ENCODE assay signal across 18 cellular contexts in genomic region chr4:16775411-16776154, GRCh38.
DNase-seq lines count a peak whose midpoint lies in the region; ATAC-seq and TF ChIP-seq lines count a peak whose summit lies in the region.
"Had no signal": no experiment of that assay in that cellular context is flagged by ENCODE, and none has a peak within 500 bp of the region (broad histone marks: within the 10 kb centered on the region; RNA-seq: fewer than 3 reads in every experiment).

No MANE protein-coding gene starts in this region.

- H3K9ac ChIP-seq in HUES64 (ENCODE audit: low read depth, low read length) (no peak overlapping the region), trophoblast cell (ENCODE audit: low read length) (no peak overlapping the region)

- ATAC-seq in HG03460 (IDR thresholded peaks at IDR 0.05; ENCODE audit: unreplicated experiment) (no peak), left ventricle myocardium superior (no peak)

- H3K18ac ChIP-seq in trophoblast cell (ENCODE audit: low read length), result no peak overlapping the region

- no peak overlapping the region for H2AK5ac ChIP-seq in trophoblast cell (ENCODE audit: low read length)

- H3K79me1 ChIP-seq in trophoblast cell (ENCODE audit: low read length), result no peaks in the 10 kb centered on the region

- H4K91ac ChIP-seq in trophoblast cell (ENCODE audit: low read depth, low read length), result no peak overlapping the region

- no peak overlapping the region for H4K8ac ChIP-seq in trophoblast cell (ENCODE audit: low read depth, low read length)

- H3K27ac ChIP-seq in HUES64 (ENCODE audit: low read depth, low read length) (peak overlapping the region; percentile 65), dorsolateral prefrontal cortex (peak overlapping the region in 40 of 59 donors; percentile 0 to 72 (median 32)), trophoblast cell (ENCODE audit: low read depth, low read length) (no peak overlapping the region)

- H3K4me2 ChIP-seq in trophoblast cell (ENCODE audit: low read length), result no peak overlapping the region

- H3K36me3 ChIP-seq in HUES64 (ENCODE audit: insufficient read depth, low read length) (peaks cover 9% of the 10 kb centered on the region; the same call in 1 of the 2 replicates), trophoblast cell (ENCODE audit: control insufficient read depth in 1 of 2, insufficient read depth in 2 of 2, low read length in 2 of 2) (no peaks in the 10 kb centered on the region)

- WGBS in HUES64, result 70% methylated on average over 5 of the region's 5 CpGs
- no CpG with 5 or more reads among the region's 5 CpGs for WGBS in trophoblast cell (ENCODE audit: extremely low coverage, insufficient coverage, insufficient read length)

- intact Hi-C loops in dorsolateral prefrontal cortex (cut with DNase I) (no loop called here), left ventricle myocardium superior (cut with micrococcal nuclease) (no loop called here)

- H3K9me3 ChIP-seq in HUES64 (ENCODE audit: insufficient read depth, low read depth, low read length) (no peaks in the 10 kb centered on the region), trophoblast cell (ENCODE audit: insufficient read depth, low read depth, low read length) (no peaks in the 10 kb centered on the region)

- H3K4me3 ChIP-seq in HUES64 (ENCODE audit: low read length) (no peak overlapping the region), dorsolateral prefrontal cortex (peak overlapping the region in 1 of 59 donors; percentile 16), trophoblast cell (ENCODE audit: low read depth, low read length) (no peak overlapping the region)

- H3K4me1 ChIP-seq in HUES64 (ENCODE audit: insufficient read depth, low read length) (peaks cover 31% of the 10 kb centered on the region), trophoblast cell (ENCODE audit: control insufficient read depth in 1 of 2, insufficient read depth in 2 of 2, low read length in 2 of 2) (no peaks in the 10 kb centered on the region)

- no peak overlapping the region for H3K14ac ChIP-seq in trophoblast cell (ENCODE audit: low read length)

- no peak for TF ChIP-seq CTCF in dorsolateral prefrontal cortex (IDR thresholded peaks at IDR 0.05 in 54 of 56, conservative IDR thresholded peaks at IDR 0.05 in 2 of 56; ENCODE audit: low read depth in 1 of 56, partially characterized antibody in 56 of 56)

- H3K4ac ChIP-seq in trophoblast cell (ENCODE audit: low read depth, low read length), result no peak overlapping the region

- TF ChIP-seq POLR2A in erythroblast (IDR thresholded peaks at IDR 0.05; ENCODE audit: low read length), result no peak

- DNase-seq in Ammon's horn (ENCODE audit: low spot score), result peak; percentile 39
- DNase-seq in dorsolateral prefrontal cortex, result no peak
- no peak for DNase-seq in trophoblast cell
- DNase-seq in stimulated activated naive CD4-positive, alpha-beta T cell treated with Interleukin-2 at 50 U/mL for 16 hours (lab: John Stamatoyannopoulos, UW), result no peak
- no peak for DNase-seq in left ventricle myocardium superior
- no peak for DNase-seq in erythroblast (lab: John Stamatoyannopoulos, UW)
- DNase-seq: CD4-positive, CD25-positive, alpha-beta regulatory T cell; COR-L47; DMS79; HCEC 1CT; NCI-H1105; NCI-H146; NCI-H2029; NCI-H2227 treated with DMSO at 0.1 percent for 48 hours; NCI-H510A treated with DMSO at 0.1 percent for 48 hours; Right ventricle myocardium superior had no signal

- no peak overlapping the region for H4K12ac ChIP-seq in trophoblast cell (ENCODE audit: low read depth, low read length)

- H2BK12ac ChIP-seq in trophoblast cell (ENCODE audit: low read length), result no peak overlapping the region

- H3K23ac ChIP-seq in trophoblast cell (ENCODE audit: low read length), result peak overlapping the region; percentile 46

- no peak overlapping the region for H2AFZ ChIP-seq in trophoblast cell (ENCODE audit: insufficient read depth, low read length, poor library complexity)

- no peak overlapping the region for H2BK120ac ChIP-seq in trophoblast cell (ENCODE audit: insufficient read depth, low read length, poor library complexity)

- no peak overlapping the region for H2BK5ac ChIP-seq in trophoblast cell (ENCODE audit: low read depth, low read length, poor library complexity)

- no peaks in the 10 kb centered on the region for H3K79me2 ChIP-seq in trophoblast cell (ENCODE audit: control insufficient read depth, insufficient read depth, low read length, poor library complexity)

- H3K27me3 ChIP-seq in HUES64 (ENCODE audit: insufficient read depth, low read length) (no peaks in the 10 kb centered on the region), dorsolateral prefrontal cortex (no peaks in the 10 kb centered on the region), trophoblast cell (ENCODE audit: insufficient read depth, low read length) (no peaks in the 10 kb centered on the region)
